1 cellular context compared by ENCODE assay signal in genomic region chr10:11682896-11683295, GRCh38.
TF ChIP-seq lines count a peak whose summit lies in the region.

No MANE protein-coding gene starts in this region.

TF ChIP-seq in SK-N-SH treated with all-trans-retinoic acid at 6 μM for 48 hours, 23 proteins besides CTCF, POLR2A, EP300 and RAD21 (continued from another document):
- TF ChIP-seq TSHZ2 (CRISPR knock-in tag; IDR thresholded peaks at IDR 0.05) (no peak), TOX (CRISPR knock-in tag; IDR thresholded peaks at IDR 0.05; ENCODE audit: borderline replicate concordance) (no peak), ESRRG (CRISPR knock-in tag; IDR thresholded peaks at IDR 0.05) (no peak), ZNF8 (CRISPR knock-in tag; IDR thresholded peaks at IDR 0.05) (no peak), SNAI2 (CRISPR knock-in tag; IDR thresholded peaks at IDR 0.05) (no peak), ZNF565 (CRISPR knock-in tag; conservative IDR thresholded peaks at IDR 0.05; ENCODE audit: low read depth) (no peak), ISL1 (CRISPR knock-in tag; IDR thresholded peaks at IDR 0.05) (no peak), CSDC2 (CRISPR knock-in tag; IDR thresholded peaks at IDR 0.05) (no peak)
